Comparison of ENCODE assay signal across 8 cellular contexts in genomic region chr14:21023817-21024667, GRCh38. TPM values are rescaled to one million over a fixed set of nuclear protein-coding genes. Genes with fewer than 3 reads are reported as not detected.
DNase-seq lines count a peak whose midpoint lies in the region; ATAC-seq and TF ChIP-seq lines count a peak whose summit lies in the region.

No MANE protein-coding gene starts in this region.

- no peak for TF ChIP-seq CTCF in GM23338 (conservative IDR thresholded peaks at IDR 0.05; ENCODE audit: low read depth in 2 of 2)
- TF ChIP-seq CTCF in heart left ventricle (IDR thresholded peaks at IDR 0.05) = no peak
- TF ChIP-seq CTCF in psoas muscle (IDR thresholded peaks at IDR 0.05) = no peak

- H2AFZ ChIP-seq in GM23338 = peak overlapping the region; percentile 95; the same call in 1 of the 2 replicates

- TF ChIP-seq POLR2A in heart left ventricle (IDR thresholded peaks at IDR 0.05) = no peak

- H3K9me3 ChIP-seq in heart left ventricle = no peaks in the 10 kb centered on the region
- no peaks in the 10 kb centered on the region for H3K9me3 ChIP-seq in psoas muscle

- peaks cover 39% of the 10 kb centered on the region for H3K4me1 Mint-ChIP-seq in GM23338

- H3K79me2 ChIP-seq in GM23338 (replicated peaks; ENCODE audit: insufficient read depth) = no peaks in the 10 kb centered on the region; the same call in 1 of the 2 replicates

- ATAC-seq in GM23338 (peak; percentile 6), heart left ventricle (peak in 2 of 4 donors; percentile 21), psoas muscle (peak in 3 of 4 donors; percentile 1 to 27 (median 11)), HG02885 (IDR thresholded peaks at IDR 0.05; ENCODE audit: poor library complexity, unreplicated experiment) (no peak)

- H4K20me1 ChIP-seq in GM23338 (replicated peaks; ENCODE audit: insufficient read depth) = no peaks in the 10 kb centered on the region

- H3K36me3 ChIP-seq in GM23338 (ENCODE audit: insufficient read depth) (no peaks in the 10 kb centered on the region), heart left ventricle (peaks cover 0 to 39% (median 32%) of the 10 kb centered on the region in 9 donors), psoas muscle (ENCODE audit: insufficient read depth in 1 of 2, low read depth in 1 of 2) (peaks cover 2 to 37% of the 10 kb centered on the region in 2 donors)

- H3K4me1 ChIP-seq in GM23338 (ENCODE audit: insufficient read depth) = peaks cover 31% of the 10 kb centered on the region
- peaks cover 0 to 54% (median 30%) of the 10 kb centered on the region in 12 donors for H3K4me1 ChIP-seq in heart left ventricle
- peaks cover 59% of the 10 kb centered on the region for H3K4me1 ChIP-seq in psoas muscle

- no peaks in the 10 kb centered on the region; the same call in 2 of the 3 replicates for H3K9me3 Mint-ChIP-seq in GM23338

- intact Hi-C loops in heart left ventricle (cut with DNase I) (loop anchor here in 2 of 10 donors (1.0 to 5.0 kb wide), 2 partner anchors 15 to 68 kb away; no protein-coding TSS in a partner anchor), psoas muscle (cut with DNase I) (no loop called here)

- no peak overlapping the region for H3K27ac Mint-ChIP-seq in GM23338

- WGBS in heart left ventricle, 4 donors = 10 to 16% (median 11%) methylated on average over 18 to 21 of the region's 21 CpGs
- 6 to 10% (median 8%) methylated on average over 21 of the region's 21 CpGs for WGBS in psoas muscle, 3 donors

- no peaks in the 10 kb centered on the region for H3K9me2 ChIP-seq in GM23338 (ENCODE audit: insufficient read depth)

- peaks cover 19% of the 10 kb centered on the region for H3K36me3 Mint-ChIP-seq in GM23338 (ENCODE audit: low read depth)

- peaks cover 7% of the 10 kb centered on the region; the same call in 1 of the 2 replicates for H3F3A ChIP-seq in GM23338 (replicated peaks; ENCODE audit: low read depth)

- peak overlapping the region; percentile 97 for H3K4me2 ChIP-seq in GM23338

- H3K4me3 ChIP-seq in GM23338 (peak overlapping the region; percentile 70), heart left ventricle (peak overlapping the region; percentile 66 to 98 (median 88)), psoas muscle (peak overlapping the region; percentile 98)

- peak overlapping the region; percentile 91 for H3K4me3 Mint-ChIP-seq in GM23338

- H3K27me3 ChIP-seq in GM23338 (ENCODE audit: insufficient read depth) = peaks cover 30% of the 10 kb centered on the region
- H3K27me3 ChIP-seq in heart left ventricle = peaks cover 0 to 7% (median 0%) of the 10 kb centered on the region in 9 donors
- no peaks in the 10 kb centered on the region for H3K27me3 ChIP-seq in psoas muscle (ENCODE audit: insufficient read depth in 3 of 3, low read length in 2 of 3)

- DNase-seq in GM23338 (ENCODE audit: low spot score) (peak; percentile 44), heart left ventricle (peak in 1 of 5 donors; percentile 41), psoas muscle (peak; percentile 20 to 61), cerebellar cortex (ENCODE audit: low spot score) (no peak), COLO668 (lab: John Stamatoyannopoulos, UW; ENCODE audit: unreplicated experiment) (no peak), CD1c-positive myeloid dendritic cell (ENCODE audit: extremely low spot score) (no peak)
- DNase-seq in activated CD8-positive, alpha-beta memory T cell treated with anti-CD3 and anti-CD28 coated beads, Interleukin-2, amount 50 U/mL, for 4 hours = peak; percentile 20

- peaks cover 31% of the 10 kb centered on the region for H3K27me3 Mint-ChIP-seq in GM23338 (ENCODE audit: insufficient read depth, low read depth, poor library complexity)

- H3K27ac ChIP-seq in GM23338 (ENCODE audit: low read depth) (no peak overlapping the region), heart left ventricle (peak overlapping the region; percentile 82 to 100 (median 98)), psoas muscle (peak overlapping the region; percentile 98)

TF ChIP-seq in GM23338, 12 proteins besides CTCF, POLR2A, EP300 and RAD21 (continues in another document):
- TF ChIP-seq, protein P1, sequence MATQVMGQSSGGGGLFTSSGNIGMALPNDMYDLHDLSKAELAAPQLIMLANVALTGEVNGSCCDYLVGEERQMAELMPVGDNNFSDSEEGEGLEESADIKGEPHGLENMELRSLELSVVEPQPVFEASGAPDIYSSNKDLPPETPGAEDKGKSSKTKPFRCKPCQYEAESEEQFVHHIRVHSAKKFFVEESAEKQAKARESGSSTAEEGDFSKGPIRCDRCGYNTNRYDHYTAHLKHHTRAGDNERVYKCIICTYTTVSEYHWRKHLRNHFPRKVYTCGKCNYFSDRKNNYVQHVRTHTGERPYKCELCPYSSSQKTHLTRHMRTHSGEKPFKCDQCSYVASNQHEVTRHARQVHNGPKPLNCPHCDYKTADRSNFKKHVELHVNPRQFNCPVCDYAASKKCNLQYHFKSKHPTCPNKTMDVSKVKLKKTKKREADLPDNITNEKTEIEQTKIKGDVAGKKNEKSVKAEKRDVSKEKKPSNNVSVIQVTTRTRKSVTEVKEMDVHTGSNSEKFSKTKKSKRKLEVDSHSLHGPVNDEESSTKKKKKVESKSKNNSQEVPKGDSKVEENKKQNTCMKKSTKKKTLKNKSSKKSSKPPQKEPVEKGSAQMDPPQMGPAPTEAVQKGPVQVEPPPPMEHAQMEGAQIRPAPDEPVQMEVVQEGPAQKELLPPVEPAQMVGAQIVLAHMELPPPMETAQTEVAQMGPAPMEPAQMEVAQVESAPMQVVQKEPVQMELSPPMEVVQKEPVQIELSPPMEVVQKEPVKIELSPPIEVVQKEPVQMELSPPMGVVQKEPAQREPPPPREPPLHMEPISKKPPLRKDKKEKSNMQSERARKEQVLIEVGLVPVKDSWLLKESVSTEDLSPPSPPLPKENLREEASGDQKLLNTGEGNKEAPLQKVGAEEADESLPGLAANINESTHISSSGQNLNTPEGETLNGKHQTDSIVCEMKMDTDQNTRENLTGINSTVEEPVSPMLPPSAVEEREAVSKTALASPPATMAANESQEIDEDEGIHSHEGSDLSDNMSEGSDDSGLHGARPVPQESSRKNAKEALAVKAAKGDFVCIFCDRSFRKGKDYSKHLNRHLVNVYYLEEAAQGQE (IDR thresholded peaks at IDR 0.05; ENCODE audit: unreplicated experiment) = no peak
- TF ChIP-seq CREB1 (CRISPR knock-in tag; IDR thresholded peaks at IDR 0.05; ENCODE audit: low read depth) (no peak), NANOG (IDR thresholded peaks at IDR 0.05; ENCODE audit: borderline replicate concordance) (no peak), ETS1 (IDR thresholded peaks at IDR 0.05) (no peak), JUNB (IDR thresholded peaks at IDR 0.05; ENCODE audit: unreplicated experiment) (no peak), EZH2 (IDR thresholded peaks at IDR 0.05; ENCODE audit: low read depth, unreplicated experiment) (no peak), POLR2AphosphoS5 (IDR thresholded peaks at IDR 0.05; ENCODE audit: low read depth) (no peak), STAT1 (IDR thresholded peaks at IDR 0.05; ENCODE audit: unreplicated experiment) (no peak), EZH2phosphoT487 (IDR thresholded peaks at IDR 0.05; ENCODE audit: unreplicated experiment) (no peak)

RNA-seq across cellular contexts. Expression of gene NDRG2, which starts 0.8 kb away (rescaled TPM):
- 15.2 and 20.6 TPM in 2 replicates for total RNA-seq in GM23338 (2014; rRNA removed; shearing (Covaris generic))
- polyA plus RNA-seq in GM23338 (2016; fragmentation: Nextera tagmentation; extraction: Ambion mirVana) = 8.8 and 10.5 TPM in 2 replicates
- 100 to 1,000 TPM; 187 to 661 (median 301) TPM for total RNA-seq in heart left ventricle
- 100 to 1,000 TPM; 314 to 339 TPM for polyA plus RNA-seq in heart left ventricle
- 100 to 1,000 TPM; 552 to 931 (median 770) TPM for total RNA-seq in psoas muscle
- polyA plus RNA-seq in psoas muscle = 1,000 to 10,000 TPM in 1 of 3 donors, 100 to 1,000 TPM in 2; 328 to 2,087 (median 762) TPM

RNA-seq across cellular contexts. Expression of gene TPPP2, which starts 6.0 kb away (rescaled TPM):
- total RNA-seq in GM23338 (2014; rRNA removed; shearing (Covaris generic)) = not detected in 2 replicates
- polyA plus RNA-seq in GM23338 (2016; fragmentation: Nextera tagmentation; extraction: Ambion mirVana) (not detected in 2 replicates), heart left ventricle (under 1 TPM; 0.65 to 0.96 TPM), psoas muscle (1 to 10 TPM in 2 of 3 donors, not detected in 1; 1.3 to 2.0 TPM)
- total RNA-seq in heart left ventricle (1 to 10 TPM in 3 of 9 donors, under 1 TPM in 4, not detected in 2; 0.54 to 2.8 (median 0.99) TPM), psoas muscle (1 to 10 TPM in 3 of 4 donors, under 1 TPM in 1; 0.90 to 3.2 (median 2.5) TPM)

RNA-seq across cellular contexts. Expression of gene RNASE13, which starts 10.6 kb away (rescaled TPM):
- not detected in 2 replicates for total RNA-seq in GM23338 (2014; rRNA removed; shearing (Covaris generic))
- polyA plus RNA-seq in GM23338 (2016; fragmentation: Nextera tagmentation; extraction: Ambion mirVana) (not detected in 2 replicates), heart left ventricle (not detected), psoas muscle (under 1 TPM in 1 of 3 donors, not detected in 2; 0.05 TPM)
- total RNA-seq in heart left ventricle (not detected), psoas muscle (not detected)

RNA-seq across cellular contexts. Expression of gene RNASE7, which starts 18.1 kb away (rescaled TPM):
- not detected in 2 replicates for total RNA-seq in GM23338 (2014; rRNA removed; shearing (Covaris generic))
- polyA plus RNA-seq in GM23338 (2016; fragmentation: Nextera tagmentation; extraction: Ambion mirVana) (not detected in 2 replicates), heart left ventricle (under 1 TPM in 1 of 2 donors, not detected in 1; 0.04 TPM), psoas muscle (1 to 10 TPM in 1 of 3 donors, under 1 TPM in 1, not detected in 1; 0.73 to 1.9 TPM)
- total RNA-seq in heart left ventricle (not detected), psoas muscle (under 1 TPM; 0.15 to 0.43 (median 0.28) TPM)

RNA-seq across cellular contexts. Expression of gene SLC39A2, which starts 24.9 kb away (rescaled TPM):
- total RNA-seq in GM23338 (2014; rRNA removed; shearing (Covaris generic)) = not detected in 2 replicates
- polyA plus RNA-seq in GM23338 (2016; fragmentation: Nextera tagmentation; extraction: Ambion mirVana) = not detected in 2 replicates
- not detected for total RNA-seq in heart left ventricle
- not detected for polyA plus RNA-seq in heart left ventricle
- total RNA-seq in psoas muscle = not detected
- under 1 TPM in 1 of 3 donors, not detected in 2; 0.04 TPM for polyA plus RNA-seq in psoas muscle

Comparison
In these comparisons a context has a peak if more than half of its experiments do, and no peak if none do; other contexts are left out.
1. DNase-seq: peak in GM23338 (single experiment), activated CD8-positive, alpha-beta memory T cell treated with anti-CD3 and anti-CD28 coated beads, Interleukin-2, amount 50 U/mL, for 4 hours (single experiment) and psoas muscle (2 of 2); none in cerebellar cortex (single experiment), COLO668 (single experiment) and CD1c-positive myeloid dendritic cell (single experiment).
2. Peak in every context shown above with its lines, with median percentiles within 50 percentile points of each other: H3K4me3 ChIP-seq.